Comparison of ENCODE assay signal across 21 cellular contexts in genomic region chr7:144220531-144220930, GRCh38. TPM values are rescaled to one million over a fixed set of nuclear protein-coding genes. Genes with fewer than 3 reads are reported as not detected.
DNase-seq lines count a peak whose midpoint lies in the region; ATAC-seq, FAIRE-seq and TF ChIP-seq lines count a peak whose summit lies in the region.
"Not testable (repeated sequence)": the region's sequence is repeated elsewhere in the genome, so short reads cannot be mapped to it uniquely, and the experiment has no call there.
"Had no signal": no experiment of that assay in that cellular context is flagged by ENCODE, and none has a peak within 500 bp of the region (broad histone marks: within the 10 kb centered on the region; RNA-seq: fewer than 3 reads in every experiment).

No MANE protein-coding gene starts in this region.

- CTCF ChIA-PET in PC-3 (lab: Charles Lee); GM12878 (lab: Yijun Ruan, JAX): not testable (repeated sequence)

- TF ChIP-seq POLR2A in GM12891 (IDR thresholded peaks at IDR 0.05; ENCODE audit: low read depth, low read length); GM12878 (IDR thresholded peaks at IDR 0.05; ENCODE audit: low read depth, low read length): not testable (repeated sequence)

- not testable (repeated sequence) for H3K9me3 ChIP-seq in PC-3 (ENCODE audit: low read length); GM12878 (replicated peaks; ENCODE audit: control insufficient read depth, insufficient read depth, low read length); mucosa of descending colon

- not testable (repeated sequence) for H3K27ac ChIP-seq in PC-3 (ENCODE audit: low read length); GM12878 (ENCODE audit: control insufficient read depth, insufficient read depth)

- not testable (repeated sequence) for DNase-seq in GM12891 (ENCODE audit: insufficient read length, low spot score); PC-3; GM12878 (ENCODE audit: low read depth, low spot score); left colon; mucosa of descending colon

- in situ Hi-C loops in GM12878 (cut with MboI): not testable (repeated sequence)

- H3K4me2 ChIP-seq in PC-3 (ENCODE audit: low read length); GM12878 (ENCODE audit: control insufficient read depth, insufficient read depth): not testable (repeated sequence)

- H3K27me3 ChIP-seq in PC-3 (ENCODE audit: low read length); GM12878 (replicated peaks in 1 of 2; ENCODE audit: control insufficient read depth in 2 of 2, insufficient read depth in 2 of 2, low read length in 1 of 2): not testable (repeated sequence)

- not testable (repeated sequence) for H3K4me1 ChIP-seq in PC-3 (ENCODE audit: insufficient read depth, low read length); GM12878 (ENCODE audit: control insufficient read depth, insufficient read depth, low read length); mucosa of descending colon (ENCODE audit: low read depth)

- BruUV-seq in PC-3 (replicated peaks; lab: Mats Ljungman, UMichigan); GM12878 (replicated peaks; lab: Mats Ljungman, UMichigan): not testable (repeated sequence)

- not testable (repeated sequence) for H4K20me1 ChIP-seq in PC-3 (ENCODE audit: low read length); GM12878 (ENCODE audit: control insufficient read depth, insufficient read depth)

- not testable (repeated sequence) for H3K9me2 ChIP-seq in PC-3 (replicated peaks; ENCODE audit: low read length)

- ATAC-seq in PC-3: peak; percentile 75
- ATAC-seq in GM12878: not testable (repeated sequence)
- ATAC-seq in left colon: peak; percentile 99
- ATAC-seq in mucosa of descending colon: peak; percentile 99

- not testable (repeated sequence) for TF ChIP-seq RAD21 in GM12878 (IDR thresholded peaks at IDR 0.05; ENCODE audit: insufficient read depth, low read depth, low read length)

- RAD21 ChIA-PET in GM12878 (lab: Charles Lee; ENCODE audit: unreplicated experiment): not testable (repeated sequence)

- SMC1A ChIA-PET in GM12878 (lab: Charles Lee; ENCODE audit: uncharacterized antibody, unreplicated experiment): not testable (repeated sequence)

- not testable (repeated sequence) for H3K4me3 ChIP-seq in PC-3 (ENCODE audit: low read length); GM12878; mucosa of descending colon

- FAIRE-seq in GM12891 (lab: Jason Lieb, UNC) (peak; percentile 16), GM12878 (lab: Jason Lieb, UNC) (peak; percentile 47), colon (lab: Jason Lieb, UNC) (peak; percentile 86)

- not testable (repeated sequence) for H2AFZ ChIP-seq in PC-3 (ENCODE audit: low read length); GM12878 (ENCODE audit: control insufficient read depth, low read depth, low read length)

- H3K36me3 ChIP-seq in PC-3 (ENCODE audit: low read depth, low read length); GM12878 (ENCODE audit: control insufficient read depth in 2 of 2, insufficient read depth in 2 of 2, low read length in 1 of 2); mucosa of descending colon (ENCODE audit: low read depth): not testable (repeated sequence)

- H3K9ac ChIP-seq in PC-3 (ENCODE audit: low read length); GM12878 (ENCODE audit: control insufficient read depth, insufficient read depth, low read length): not testable (repeated sequence)

- POLR2A ChIA-PET in PC-3 (lab: Charles Lee; ENCODE audit: unreplicated experiment); GM12878 (lab: Charles Lee): not testable (repeated sequence)

- not testable (repeated sequence) for TF ChIP-seq EP300 in GM12878 (IDR thresholded peaks at IDR 0.05; ENCODE audit: borderline replicate concordance in 1 of 2, control insufficient read depth in 1 of 2, low read depth in 2 of 2, low read length in 2 of 2)

- intact Hi-C loops in PC-3 (cut with micrococcal nuclease); GM12878 (cut with micrococcal nuclease; ENCODE audit: unreplicated experiment); left colon (cut with DNase I, micrococcal nuclease); mucosa of descending colon (cut with DNase I, micrococcal nuclease): not testable (repeated sequence)

- not testable (repeated sequence) for TF ChIP-seq CTCF in PC-3 (conservative IDR thresholded peaks at IDR 0.05; ENCODE audit: low read depth, low read length); GM12878 (IDR thresholded peaks at IDR 0.05 in 2 of 3, conservative IDR thresholded peaks at IDR 0.05 in 1 of 3; ENCODE audit: control insufficient read depth in 2 of 3, extremely low read depth in 1 of 3, insufficient read depth in 1 of 3, low read depth in 3 of 3, low read length in 3 of 3); mucosa of descending colon (IDR thresholded peaks at IDR 0.05)

- not testable (repeated sequence) for H3F3A ChIP-seq in PC-3 (ENCODE audit: low read length, unreplicated experiment)

- H3K79me2 ChIP-seq in PC-3 (ENCODE audit: low read length); GM12878 (ENCODE audit: control insufficient read depth, insufficient read depth, low read length): not testable (repeated sequence)

RNA-seq across cellular contexts. Expression of gene OR2A42, which starts 18.9 kb away (rescaled TPM):
- polyA plus RNA-seq in GM12891 (2012; ENCODE audit: low read depth, missing spikeins): 0.10 TPM
- total RNA-seq in PC-3 (2014; rRNA removed) (0.40 TPM in 1 of 2 replicates, not detected in the other), GM12878 (2014; rRNA removed) (under 0.01 TPM in 1 of 2 replicates, not detected in the other), GM12878 (2014; rRNA removed; fragmentation: Illumina TruSeq; extraction: Trizol) (0.05 TPM in 1 of 2 replicates, not detected in the other), GM12878 (2021) (not detected in 2 replicates), left colon (not detected), mucosa of descending colon (under 1 TPM in 1 of 3 donors, not detected in 2; 0.32 TPM)
- 0.06 and 0.12 TPM in 2 replicates for total RNA-seq in GM12878 (2013; cell fraction: nucleolus; rRNA removed)
- polyA plus RNA-seq in GM12878 (2011; ENCODE audit: low read depth): not detected
- polyA plus RNA-seq in GM12878 (2011; rRNA removed) (not detected in 2 replicates), GM12878 (2014; fragmentation: Illumina TruSeq; extraction: Trizol) (0.04 TPM in 1 of 2 replicates, not detected in the other), GM12878 (2014; fragmentation: Nextera tagmentation; extraction: Ambion mirVana) (under 1 TPM; 0.02 to 0.06 TPM), GM12878 (2014; rRNA removed) (not detected in 2 replicates), GM12878 (2016; fragmentation: Nextera tagmentation; extraction: Ambion mirVana) (under 1 TPM; 0.32 to 0.42 TPM)
- polyA plus RNA-seq in GM12878 (2011; cell fraction: cytosol; rRNA removed): not detected in 2 replicates
- polyA plus RNA-seq in GM12878 (2011; cell fraction: nucleus; rRNA removed): not detected in 2 replicates
- polyA plus RNA-seq in GM12878 (2012): 0.13 and 0.14 TPM in 2 replicates
- polyA minus RNA-seq in GM12878 (2011; rRNA and poly(A)+ RNA removed): not detected in 2 replicates
- not detected in 2 replicates for polyA minus RNA-seq in GM12878 (2011; cell fraction: cytosol; rRNA and poly(A)+ RNA removed)
- polyA minus RNA-seq in GM12878 (2011; cell fraction: nucleus; rRNA and poly(A)+ RNA removed): not detected in 2 replicates
- total RNA-seq: A172; Caco-2; Calu3; CD4-positive, alpha-beta memory T cell; CD4-positive, alpha-beta T cell; CD8-positive, alpha-beta memory T cell; CD8-positive, alpha-beta T cell; Daoy had no signal
- polyA plus RNA-seq: A549; AG04450; BJ; CD14-positive monocyte; CD4-positive, alpha-beta memory T cell; CD8-positive, alpha-beta memory T cell had no signal

RNA-seq across cellular contexts. Expression of gene ARHGEF35, which starts 24.9 kb away (rescaled TPM):
- polyA plus RNA-seq in GM12891 (2012; ENCODE audit: low read depth, missing spikeins): 4.6 TPM
- 10.8 TPM in 2 replicates for total RNA-seq in PC-3 (2014; rRNA removed)
- total RNA-seq in GM12878 (2013; cell fraction: nucleolus; rRNA removed): 3.8 and 4.8 TPM in 2 replicates
- 2.4 and 2.9 TPM in 2 replicates for total RNA-seq in GM12878 (2014; rRNA removed)
- total RNA-seq in GM12878 (2014; rRNA removed; fragmentation: Illumina TruSeq; extraction: Trizol): 7.5 and 7.6 TPM in 2 replicates
- total RNA-seq in GM12878 (2021): 8.8 and 9.7 TPM in 2 replicates
- 2.3 TPM for polyA plus RNA-seq in GM12878 (2011; ENCODE audit: low read depth)
- 0.39 and 0.88 TPM in 2 replicates for polyA plus RNA-seq in GM12878 (2011; rRNA removed)
- 0.16 and 0.17 TPM in 2 replicates for polyA plus RNA-seq in GM12878 (2011; cell fraction: cytosol; rRNA removed)
- 0.16 TPM in 1 of 2 replicates, not detected in the other for polyA plus RNA-seq in GM12878 (2011; cell fraction: nucleus; rRNA removed)
- polyA plus RNA-seq in GM12878 (2012): 2.3 and 3.2 TPM in 2 replicates
- polyA plus RNA-seq in GM12878 (2014; fragmentation: Illumina TruSeq; extraction: Trizol): 9.2 and 10.8 TPM in 2 replicates
- polyA plus RNA-seq in GM12878 (2014; fragmentation: Nextera tagmentation; extraction: Ambion mirVana): 1 to 10 TPM; 1.1 to 1.6 TPM
- polyA plus RNA-seq in GM12878 (2014; rRNA removed): 3.4 and 3.7 TPM in 2 replicates
- polyA plus RNA-seq in GM12878 (2016; fragmentation: Nextera tagmentation; extraction: Ambion mirVana): 1 to 10 TPM; 5.7 to 6.6 TPM
- polyA minus RNA-seq in GM12878 (2011; rRNA and poly(A)+ RNA removed): 0.07 and 0.41 TPM in 2 replicates
- not detected in 2 replicates for polyA minus RNA-seq in GM12878 (2011; cell fraction: cytosol; rRNA and poly(A)+ RNA removed)
- not detected in 2 replicates for polyA minus RNA-seq in GM12878 (2011; cell fraction: nucleus; rRNA and poly(A)+ RNA removed)
- total RNA-seq in left colon: 10 to 100 TPM; 39.9 to 62.4 TPM
- 10 to 100 TPM in 2 of 3 donors, under 1 TPM in 1; 0.51 to 62.2 (median 41.7) TPM for total RNA-seq in mucosa of descending colon
- total RNA-seq: A172 had no signal

RNA-seq across cellular contexts. Expression of gene CTAGE4, which starts 37.3 kb away (rescaled TPM):
- 1.7 TPM for polyA plus RNA-seq in GM12891 (2012; ENCODE audit: low read depth, missing spikeins)
- total RNA-seq in PC-3 (2014; rRNA removed): 1.4 and 1.6 TPM in 2 replicates
- total RNA-seq in GM12878 (2013; cell fraction: nucleolus; rRNA removed): 9.8 and 10.1 TPM in 2 replicates
- 1.2 and 1.6 TPM in 2 replicates for total RNA-seq in GM12878 (2014; rRNA removed)
- total RNA-seq in GM12878 (2014; rRNA removed; fragmentation: Illumina TruSeq; extraction: Trizol): 0.94 and 1.2 TPM in 2 replicates
- total RNA-seq in GM12878 (2021): 1.3 and 1.5 TPM in 2 replicates
- 0.80 TPM for polyA plus RNA-seq in GM12878 (2011; ENCODE audit: low read depth)
- polyA plus RNA-seq in GM12878 (2011; rRNA removed): 1.0 and 1.2 TPM in 2 replicates
- polyA plus RNA-seq in GM12878 (2011; cell fraction: cytosol; rRNA removed): 0.38 and 0.40 TPM in 2 replicates
- polyA plus RNA-seq in GM12878 (2011; cell fraction: nucleus; rRNA removed): 3.2 and 4.4 TPM in 2 replicates
- 0.28 and 0.60 TPM in 2 replicates for polyA plus RNA-seq in GM12878 (2012)
- polyA plus RNA-seq in GM12878 (2014; fragmentation: Illumina TruSeq; extraction: Trizol): 1.5 and 2.2 TPM in 2 replicates
- polyA plus RNA-seq in GM12878 (2014; fragmentation: Nextera tagmentation; extraction: Ambion mirVana): under 1 TPM; 0.09 to 0.21 TPM
- polyA plus RNA-seq in GM12878 (2014; rRNA removed): 1.0 and 1.8 TPM in 2 replicates
- under 1 TPM in 1 of 2 experiments, not detected in 1; 0.90 TPM for polyA plus RNA-seq in GM12878 (2016; fragmentation: Nextera tagmentation; extraction: Ambion mirVana)
- 1.1 and 1.2 TPM in 2 replicates for polyA minus RNA-seq in GM12878 (2011; rRNA and poly(A)+ RNA removed)
- not detected in 2 replicates for polyA minus RNA-seq in GM12878 (2011; cell fraction: cytosol; rRNA and poly(A)+ RNA removed)
- 2.7 and 3.3 TPM in 2 replicates for polyA minus RNA-seq in GM12878 (2011; cell fraction: nucleus; rRNA and poly(A)+ RNA removed)
- total RNA-seq in left colon: 10 to 100 TPM in 1 of 2 donors, 1 to 10 TPM in 1; 5.1 to 15.2 TPM
- 1 to 10 TPM; 7.3 to 9.5 (median 8.6) TPM for total RNA-seq in mucosa of descending colon
- total RNA-seq: A172, A673, B cell, Caco-2 had no signal
- polyA plus RNA-seq: AG04450, CD14-positive monocyte had no signal

RNA-seq across cellular contexts. Expression of gene OR2A7, which starts 44.1 kb away (rescaled TPM):
- polyA plus RNA-seq in GM12891 (2012; ENCODE audit: low read depth, missing spikeins): 0.51 TPM
- total RNA-seq in PC-3 (2014; rRNA removed): 0.69 TPM in 2 replicates
- 8.9 and 12.6 TPM in 2 replicates for total RNA-seq in GM12878 (2013; cell fraction: nucleolus; rRNA removed)
- 0.96 and 1.7 TPM in 2 replicates for total RNA-seq in GM12878 (2014; rRNA removed)
- total RNA-seq in GM12878 (2014; rRNA removed; fragmentation: Illumina TruSeq; extraction: Trizol): 0.94 and 1.2 TPM in 2 replicates
- 1.5 and 2.3 TPM in 2 replicates for total RNA-seq in GM12878 (2021)
- polyA plus RNA-seq in GM12878 (2011; ENCODE audit: low read depth): 0.28 TPM
- 0.84 and 1.1 TPM in 2 replicates for polyA plus RNA-seq in GM12878 (2011; rRNA removed)
- polyA plus RNA-seq in GM12878 (2011; cell fraction: cytosol; rRNA removed): 0.49 and 0.62 TPM in 2 replicates
- polyA plus RNA-seq in GM12878 (2011; cell fraction: nucleus; rRNA removed): 2.0 and 2.7 TPM in 2 replicates
- 0.47 and 0.53 TPM in 2 replicates for polyA plus RNA-seq in GM12878 (2012)
- 2.0 and 2.3 TPM in 2 replicates for polyA plus RNA-seq in GM12878 (2014; fragmentation: Illumina TruSeq; extraction: Trizol)
- under 1 TPM; 0.37 to 0.55 TPM for polyA plus RNA-seq in GM12878 (2014; fragmentation: Nextera tagmentation; extraction: Ambion mirVana)
- 0.76 and 0.95 TPM in 2 replicates for polyA plus RNA-seq in GM12878 (2014; rRNA removed)
- polyA plus RNA-seq in GM12878 (2016; fragmentation: Nextera tagmentation; extraction: Ambion mirVana): under 1 TPM; 0.34 to 0.72 TPM
- polyA minus RNA-seq in GM12878 (2011; rRNA and poly(A)+ RNA removed): 1.6 and 2.3 TPM in 2 replicates
- polyA minus RNA-seq in GM12878 (2011; cell fraction: cytosol; rRNA and poly(A)+ RNA removed): not detected in 2 replicates
- polyA minus RNA-seq in GM12878 (2011; cell fraction: nucleus; rRNA and poly(A)+ RNA removed): 0.38 and 0.85 TPM in 2 replicates
- 10 to 100 TPM; 21.9 to 29.5 TPM for total RNA-seq in left colon
- 10 to 100 TPM; 12.4 to 46.2 (median 16.2) TPM for total RNA-seq in mucosa of descending colon
- total RNA-seq: A172 had no signal
- polyA plus RNA-seq: A549, AG04450, CD14-positive monocyte had no signal

RNA-seq across cellular contexts. Expression of gene CTAGE8, which starts 48.6 kb away (rescaled TPM):
- polyA plus RNA-seq in GM12891 (2012; ENCODE audit: low read depth, missing spikeins): 0.31 TPM
- 0.69 and 1.2 TPM in 2 replicates for total RNA-seq in PC-3 (2014; rRNA removed)
- total RNA-seq in GM12878 (2013; cell fraction: nucleolus; rRNA removed): 4.9 and 5.1 TPM in 2 replicates
- 0.44 and 0.62 TPM in 2 replicates for total RNA-seq in GM12878 (2014; rRNA removed)
- 1.1 and 1.4 TPM in 2 replicates for total RNA-seq in GM12878 (2014; rRNA removed; fragmentation: Illumina TruSeq; extraction: Trizol)
- total RNA-seq in GM12878 (2021): 0.67 and 1.4 TPM in 2 replicates
- 0.30 TPM for polyA plus RNA-seq in GM12878 (2011; ENCODE audit: low read depth)
- 0.69 and 1.4 TPM in 2 replicates for polyA plus RNA-seq in GM12878 (2011; rRNA removed)
- 0.30 and 0.40 TPM in 2 replicates for polyA plus RNA-seq in GM12878 (2011; cell fraction: cytosol; rRNA removed)
- 2.5 and 2.9 TPM in 2 replicates for polyA plus RNA-seq in GM12878 (2011; cell fraction: nucleus; rRNA removed)
- 0.41 and 0.81 TPM in 2 replicates for polyA plus RNA-seq in GM12878 (2012)
- 1.1 and 1.5 TPM in 2 replicates for polyA plus RNA-seq in GM12878 (2014; fragmentation: Illumina TruSeq; extraction: Trizol)
- polyA plus RNA-seq in GM12878 (2014; fragmentation: Nextera tagmentation; extraction: Ambion mirVana): under 1 TPM; 0.39 to 0.64 TPM
- polyA plus RNA-seq in GM12878 (2014; rRNA removed): 0.34 and 1.1 TPM in 2 replicates
- under 1 TPM; 0.09 to 0.38 TPM for polyA plus RNA-seq in GM12878 (2016; fragmentation: Nextera tagmentation; extraction: Ambion mirVana)
- polyA minus RNA-seq in GM12878 (2011; rRNA and poly(A)+ RNA removed): 0.67 TPM in 1 of 2 replicates, not detected in the other
- polyA minus RNA-seq in GM12878 (2011; cell fraction: cytosol; rRNA and poly(A)+ RNA removed): not detected in 2 replicates
- 0.73 and 0.96 TPM in 2 replicates for polyA minus RNA-seq in GM12878 (2011; cell fraction: nucleus; rRNA and poly(A)+ RNA removed)
- 1 to 10 TPM; 4.0 to 5.9 TPM for total RNA-seq in left colon
- 10 to 100 TPM in 1 of 3 donors, 1 to 10 TPM in 2; 1.7 to 13.8 (median 4.0) TPM for total RNA-seq in mucosa of descending colon
- total RNA-seq: A172; CD4-positive, CD25-positive, alpha-beta regulatory T cell had no signal
- polyA plus RNA-seq: CD14-positive monocyte had no signal
